Comparison of ENCODE assay signal across 1 cellular context in the genomic region with DNA sequence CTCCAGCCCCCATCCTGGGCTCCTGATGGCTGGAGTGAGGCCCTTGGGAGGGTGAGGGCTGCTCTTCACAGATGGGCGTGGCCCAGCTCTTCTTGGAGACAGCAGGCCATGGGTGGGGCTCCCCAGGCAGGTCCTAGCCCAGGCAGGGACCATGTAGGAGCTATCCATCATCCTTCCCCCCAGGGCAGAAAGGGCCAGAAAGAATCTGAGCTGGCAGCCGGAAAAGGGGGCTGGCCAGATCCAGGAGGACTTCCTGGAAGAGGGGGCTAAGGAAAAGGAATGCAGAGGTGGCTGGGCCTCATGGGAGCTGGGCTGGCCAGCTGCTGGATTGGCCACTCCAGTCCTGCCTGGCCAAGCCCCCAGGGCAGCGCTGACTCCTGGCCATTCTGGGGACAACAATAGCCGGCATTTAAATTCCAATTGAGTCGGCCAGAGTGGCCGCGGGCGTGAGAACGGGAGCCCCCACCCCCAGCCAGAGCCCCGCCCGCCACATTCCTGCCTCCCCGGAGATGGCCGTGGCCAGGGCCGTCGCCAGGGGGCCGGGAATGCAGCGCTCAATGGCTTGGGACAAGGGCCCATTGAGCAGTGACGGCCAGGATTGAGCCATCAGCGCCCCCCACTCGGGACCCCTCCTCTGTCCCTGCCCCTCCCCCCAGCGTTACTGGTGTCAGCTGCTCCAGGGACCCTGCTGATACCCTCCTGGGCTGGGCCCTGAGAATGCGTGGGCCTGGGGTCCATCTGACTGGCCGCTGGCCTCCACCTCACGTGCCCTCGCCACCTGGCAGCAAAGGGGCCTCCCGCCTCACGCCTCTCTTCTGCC.
TF ChIP-seq lines count a peak whose summit lies in the region.

No MANE protein-coding gene starts in this region.

TF ChIP-seq in SK-N-SH, 30 proteins besides CTCF, POLR2A, EP300 and RAD21 (continued from another document):
- no peak for TF ChIP-seq POLR2AphosphoS5 (IDR thresholded peaks at IDR 0.05; ENCODE audit: low read depth, low read length)
- no peak for TF ChIP-seq FOXJ3 (CRISPR knock-in tag; IDR thresholded peaks at IDR 0.05)
- TF ChIP-seq GABPA (IDR thresholded peaks at IDR 0.05; ENCODE audit: low read depth): no peak
- TF ChIP-seq USF2 (IDR thresholded peaks at IDR 0.05; ENCODE audit: borderline replicate concordance, low read depth, low read length): no peak
- no peak for TF ChIP-seq YY1 (IDR thresholded peaks at IDR 0.05; ENCODE audit: low read depth)
- TF ChIP-seq, protein P1, sequence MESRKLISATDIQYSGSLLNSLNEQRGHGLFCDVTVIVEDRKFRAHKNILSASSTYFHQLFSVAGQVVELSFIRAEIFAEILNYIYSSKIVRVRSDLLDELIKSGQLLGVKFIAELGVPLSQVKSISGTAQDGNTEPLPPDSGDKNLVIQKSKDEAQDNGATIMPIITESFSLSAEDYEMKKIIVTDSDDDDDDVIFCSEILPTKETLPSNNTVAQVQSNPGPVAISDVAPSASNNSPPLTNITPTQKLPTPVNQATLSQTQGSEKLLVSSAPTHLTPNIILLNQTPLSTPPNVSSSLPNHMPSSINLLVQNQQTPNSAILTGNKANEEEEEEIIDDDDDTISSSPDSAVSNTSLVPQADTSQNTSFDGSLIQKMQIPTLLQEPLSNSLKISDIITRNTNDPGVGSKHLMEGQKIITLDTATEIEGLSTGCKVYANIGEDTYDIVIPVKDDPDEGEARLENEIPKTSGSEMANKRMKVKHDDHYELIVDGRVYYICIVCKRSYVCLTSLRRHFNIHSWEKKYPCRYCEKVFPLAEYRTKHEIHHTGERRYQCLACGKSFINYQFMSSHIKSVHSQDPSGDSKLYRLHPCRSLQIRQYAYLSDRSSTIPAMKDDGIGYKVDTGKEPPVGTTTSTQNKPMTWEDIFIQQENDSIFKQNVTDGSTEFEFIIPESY (IDR thresholded peaks at IDR 0.05; ENCODE audit: borderline replicate concordance, low read depth): no peak
- no peak for TF ChIP-seq PBX3 (IDR thresholded peaks at IDR 0.05)
- TF ChIP-seq FOXM1 (IDR thresholded peaks at IDR 0.05; ENCODE audit: low read depth): no peak
- TF ChIP-seq GATA2 (CRISPR knock-in tag; IDR thresholded peaks at IDR 0.05): no peak
